Comparison of ENCODE assay signal across 13 cellular contexts in genomic region chr22:41841085-41841712, GRCh38. TPM values are rescaled to one million over a fixed set of nuclear protein-coding genes. Genes with fewer than 3 reads are reported as not detected.
DNase-seq lines count a peak whose midpoint lies in the region; ATAC-seq, FAIRE-seq and TF ChIP-seq lines count a peak whose summit lies in the region.
"Had no signal": no experiment of that assay in that cellular context is flagged by ENCODE, and none has a peak within 500 bp of the region (broad histone marks: within the 10 kb centered on the region; RNA-seq: fewer than 3 reads in every experiment).

No MANE protein-coding gene starts in this region.

- peaks cover 65% of the 10 kb centered on the region for H3K4me1 Mint-ChIP-seq in dendritic cell treated with granulocyte-macrophage colony-stimulating factor and Interleukin-4, amounts not matched to agents 40 ng/mL and 50 ng/mL, for 4 days (ENCODE audit: low read depth)
- peaks cover 55 to 88% (median 64%) of the 10 kb centered on the region in 3 donors for H3K4me1 Mint-ChIP-seq in naive B cell
- H3K4me1 Mint-ChIP-seq in activated naive CD8-positive, alpha-beta T cell treated with anti-CD3 and anti-CD28 coated beads, Interleukin-2, amount 50 U/mL, for 24 hours = peaks cover 78% of the 10 kb centered on the region

- no peaks in the 10 kb centered on the region for H3K9me3 ChIP-seq in cardiac muscle cell (ENCODE audit: low read depth)
- H3K9me3 ChIP-seq in right atrium auricular region = no peaks in the 10 kb centered on the region
- H3K9me3 ChIP-seq in pancreas = no peaks in the 10 kb centered on the region

- H3K4me3 Mint-ChIP-seq in dendritic cell treated with granulocyte-macrophage colony-stimulating factor and Interleukin-4, amounts not matched to agents 40 ng/mL and 50 ng/mL, for 4 days = no peak overlapping the region
- no peak overlapping the region for H3K4me3 Mint-ChIP-seq in naive B cell
- no peak overlapping the region for H3K4me3 Mint-ChIP-seq in activated naive CD8-positive, alpha-beta T cell treated with anti-CD3 and anti-CD28 coated beads, Interleukin-2, amount 50 U/mL, for 24 hours

- H3K36me3 ChIP-seq in cardiac muscle cell (peaks cover 5% of the 10 kb centered on the region), right atrium auricular region (no peaks in the 10 kb centered on the region), pancreas (no peaks in the 10 kb centered on the region)

- ATAC-seq in naive B cell (ENCODE audit: low read depth in 2 of 2) (no peak), pancreas (no peak), GM21619 (IDR thresholded peaks at IDR 0.05; ENCODE audit: unreplicated experiment) (no peak)
- ATAC-seq in activated naive CD8-positive, alpha-beta T cell treated with anti-CD3 and anti-CD28 coated beads, Interleukin-2, amount 50 U/mL, for 24 hours = no peak

- H3K9me3 Mint-ChIP-seq in dendritic cell treated with granulocyte-macrophage colony-stimulating factor and Interleukin-4, amounts not matched to agents 40 ng/mL and 50 ng/mL, for 4 days = no peaks in the 10 kb centered on the region
- H3K9me3 Mint-ChIP-seq in naive B cell = no peaks in the 10 kb centered on the region
- no peaks in the 10 kb centered on the region for H3K9me3 Mint-ChIP-seq in activated naive CD8-positive, alpha-beta T cell treated with anti-CD3 and anti-CD28 coated beads, Interleukin-2, amount 50 U/mL, for 24 hours

- peak overlapping the region; percentile 52 for H3K27ac Mint-ChIP-seq in dendritic cell treated with granulocyte-macrophage colony-stimulating factor and Interleukin-4, amounts not matched to agents 40 ng/mL and 50 ng/mL, for 4 days
- peak overlapping the region in 5 of 6 donors; percentile 67 to 92 (median 80) for H3K27ac Mint-ChIP-seq in naive B cell
- H3K27ac Mint-ChIP-seq in activated naive CD8-positive, alpha-beta T cell treated with anti-CD3 and anti-CD28 coated beads, Interleukin-2, amount 50 U/mL, for 24 hours = no peak overlapping the region

- H3K36me3 Mint-ChIP-seq in dendritic cell treated with granulocyte-macrophage colony-stimulating factor and Interleukin-4, amounts not matched to agents 40 ng/mL and 50 ng/mL, for 4 days (ENCODE audit: low read depth) = peaks cover 86% of the 10 kb centered on the region
- peaks cover 14 to 15% of the 10 kb centered on the region in 2 donors for H3K36me3 Mint-ChIP-seq in naive B cell
- peaks cover 48% of the 10 kb centered on the region for H3K36me3 Mint-ChIP-seq in activated naive CD8-positive, alpha-beta T cell treated with anti-CD3 and anti-CD28 coated beads, Interleukin-2, amount 50 U/mL, for 24 hours (ENCODE audit: low read depth)

- H3K27ac ChIP-seq in cardiac muscle cell = peak overlapping the region; percentile 41
- H3K27ac ChIP-seq in right atrium auricular region = peak overlapping the region in 1 of 2 donors; percentile 36
- peak overlapping the region in 1 of 4 donors; percentile 8 for H3K27ac ChIP-seq in pancreas

- no peak for FAIRE-seq in pancreas (lab: Jason Lieb, UNC)

- H3K27me3 Mint-ChIP-seq in dendritic cell treated with granulocyte-macrophage colony-stimulating factor and Interleukin-4, amounts not matched to agents 40 ng/mL and 50 ng/mL, for 4 days = no peaks in the 10 kb centered on the region
- no peaks in the 10 kb centered on the region for H3K27me3 Mint-ChIP-seq in naive B cell
- H3K27me3 Mint-ChIP-seq in activated naive CD8-positive, alpha-beta T cell treated with anti-CD3 and anti-CD28 coated beads, Interleukin-2, amount 50 U/mL, for 24 hours = no peaks in the 10 kb centered on the region

- TF ChIP-seq CTCF in cardiac muscle cell (IDR thresholded peaks at IDR 0.05; ENCODE audit: low read depth, low read length) (no peak), right atrium auricular region (IDR thresholded peaks at IDR 0.05) (no peak), pancreas (IDR thresholded peaks at IDR 0.05) (no peak)

- DNase-seq in cardiac muscle cell (ENCODE audit: low read depth in 1 of 2, low spot score in 1 of 2) = no peak
- DNase-seq in right atrium auricular region (ENCODE audit: low spot score) = no peak
- no peak for DNase-seq in naive B cell
- DNase-seq in pancreas = no peak
- DNase-seq in HPDE6-E6E7 (ENCODE audit: extremely low spot score) = no peak
- DNase-seq in activated naive CD8-positive, alpha-beta T cell treated with anti-CD3 and anti-CD28 coated beads, Interleukin-2, amount 50 U/mL, for 24 hours = no peak
- DNase-seq: activated effector memory CD4-positive, alpha-beta T cell treated with Interleukin-2 at 50 U/mL for 16 hours; AML-193; hippocampal formation; NCI-H187; stimulated activated CD4-positive, alpha-beta T cell treated with anti-CD3 and anti-CD28 coated beads, Interleukin-4, amount 100 ng/mL, for 24 hours had no signal

- no peak overlapping the region for H3K4me3 ChIP-seq in cardiac muscle cell
- no peak overlapping the region for H3K4me3 ChIP-seq in right atrium auricular region
- H3K4me3 ChIP-seq in pancreas = no peak overlapping the region

- intact Hi-C loops in dendritic cell treated with granulocyte-macrophage colony-stimulating factor and Interleukin-4, amounts not matched to agents 40 ng/mL and 50 ng/mL, for 4 days (cut with micrococcal nuclease) = no loop called here
- intact Hi-C loops in pancreas (cut with DNase I) = no loop called here

- WGBS in pancreas, 2 donors = 47 to 51% methylated on average over 3 of the region's 3 CpGs

- H3K4me1 ChIP-seq in cardiac muscle cell (ENCODE audit: low read depth) = peaks cover 42% of the 10 kb centered on the region
- peaks cover 0 to 36% of the 10 kb centered on the region in 2 donors for H3K4me1 ChIP-seq in right atrium auricular region
- peaks cover 32 to 47% (median 41%) of the 10 kb centered on the region in 3 donors for H3K4me1 ChIP-seq in pancreas

- no peaks in the 10 kb centered on the region for H3K27me3 ChIP-seq in cardiac muscle cell
- no peaks in the 10 kb centered on the region for H3K27me3 ChIP-seq in right atrium auricular region
- no peaks in the 10 kb centered on the region for H3K27me3 ChIP-seq in pancreas

RNA-seq across cellular contexts. Expression of gene SREBF2, which starts 8.3 kb away (rescaled TPM):
- total RNA-seq in cardiac muscle cell (259 and 273 TPM in 2 replicates), right atrium auricular region (10 to 100 TPM; 45.6 to 61.4 TPM), pancreas (10 to 100 TPM; 28.2 to 44.8 (median 34.3) TPM)
- polyA plus RNA-seq in cardiac muscle cell (225 and 238 TPM in 2 replicates), naive B cell (ENCODE audit: low read depth in 6 of 6) (10 to 100 TPM; 30.1 to 52.8 (median 40.7) TPM), pancreas (10 to 100 TPM; 32.7 to 37.3 TPM)

RNA-seq across cellular contexts. Expression of gene CCDC134, which starts 40.7 kb away (rescaled TPM):
- total RNA-seq in cardiac muscle cell (14.8 and 19.3 TPM in 2 replicates), right atrium auricular region (1 to 10 TPM; 4.0 to 6.4 TPM), pancreas (1 to 10 TPM; 2.9 to 7.6 (median 4.9) TPM)
- polyA plus RNA-seq in cardiac muscle cell (10.3 and 11.5 TPM in 2 replicates), naive B cell (ENCODE audit: low read depth in 6 of 6) (1 to 10 TPM; 2.1 to 7.6 (median 3.6) TPM), pancreas (1 to 10 TPM; 1.9 to 2.0 TPM)
